ENCODE assay signal across 32 cellular contexts in genomic region chr19:50827476-50827875, GRCh38. TPM values are rescaled to one million over a fixed set of nuclear protein-coding genes. Genes with fewer than 3 reads are reported as not detected.
DNase-seq lines count a peak whose midpoint lies in the region; ATAC-seq, FAIRE-seq and TF ChIP-seq lines count a peak whose summit lies in the region.
"Had no signal": no experiment of that assay in that cellular context is flagged by ENCODE, and none has a peak within 500 bp of the region (broad histone marks: within the 10 kb centered on the region; RNA-seq: fewer than 3 reads in every experiment).

No MANE protein-coding gene starts in this region.

- H3K4me3 ChIP-seq in kidney (ENCODE audit: low read length in 2 of 2), result no peak overlapping the region
- H3K4me3 ChIP-seq in neuronal stem cell (ENCODE audit: low read length in 2 of 2), result no peak overlapping the region
- H3K4me3 ChIP-seq: A549, BLaER1, GM12878 had no signal

- H3K36me3 Mint-ChIP-seq in chondrocyte (ENCODE audit: low read depth), result no peaks in the 10 kb centered on the region
- H3K36me3 Mint-ChIP-seq in stimulated activated naive B cell treated with anti-CD40 and anti-IgM and Interleukin-4, amounts not matched to agents 10 μg/mL and 1 μg/mL and 100 μg/mL, for 72 hours, result peaks cover 0 to 4% of the 10 kb centered on the region in 2 donors
- H3K36me3 Mint-ChIP-seq: CD14-positive monocyte; CD4-positive, alpha-beta memory T cell; CD4-positive, CD25-positive, alpha-beta regulatory T cell had no signal

- H2BK120ac ChIP-seq in neuronal stem cell (ENCODE audit: low read depth, low read length), result no peak overlapping the region

- ATAC-seq in stimulated activated naive B cell treated with anti-CD40 and anti-IgM and Interleukin-4, amounts not matched to agents 10 μg/mL and 1 μg/mL and 100 μg/mL, for 72 hours (replicated peaks), result no peak
- ATAC-seq in HG03196 (IDR thresholded peaks at IDR 0.05; ENCODE audit: unreplicated experiment), result no peak
- ATAC-seq: GM12878 had no signal

- in situ Hi-C loops in ACHN (cut with HindIII; ENCODE audit: low pct_ligation_motif_present, low pct_unique_long_range_greater_than_20kb, low sequenced_read_pairs), result no loop called here

- peaks cover 0 to 27% (median 5%) of the 10 kb centered on the region in 3 experiments for H3K27me3 ChIP-seq in neuronal stem cell (ENCODE audit: control insufficient read depth in 3 of 3, insufficient read depth in 3 of 3, low read depth in 1 of 3, low read length in 3 of 3)
- H3K27me3 ChIP-seq: BE2C, BLaER1 had no signal

- H2AFZ ChIP-seq in neuronal stem cell (ENCODE audit: low read length), result no peak overlapping the region

- H3K4ac ChIP-seq in neuronal stem cell (ENCODE audit: low read length), result peak overlapping the region; percentile 17

- H3K4me1 ChIP-seq in kidney (ENCODE audit: control insufficient read depth in 1 of 2, insufficient read depth in 1 of 2, low read depth in 1 of 2, low read length in 2 of 2), result peaks cover 0 to 7% of the 10 kb centered on the region in 2 donors
- H3K4me1 ChIP-seq in neuronal stem cell (ENCODE audit: control insufficient read depth in 2 of 2, insufficient read depth in 1 of 2, low read depth in 1 of 2, low read length in 2 of 2), result peaks cover 0 to 3% of the 10 kb centered on the region in 2 donors

- H3K36me3 ChIP-seq in kidney (ENCODE audit: control insufficient read depth in 1 of 2, insufficient read depth in 2 of 2, low read length in 2 of 2) (no peaks in the 10 kb centered on the region), neuronal stem cell (replicated peaks in 1 of 2; ENCODE audit: control insufficient read depth in 2 of 2, insufficient read depth in 2 of 2, low read length in 2 of 2) (no peaks in the 10 kb centered on the region)
- H3K36me3 ChIP-seq: BE2C, BLaER1 had no signal

- H3K4me2 ChIP-seq in neuronal stem cell (ENCODE audit: insufficient read depth, low read length, poor library complexity, severe bottlenecking), result no peak overlapping the region
- H3K4me2 ChIP-seq: A549, BLaER1 had no signal

- H3K9me3 Mint-ChIP-seq in chondrocyte (ENCODE audit: low read depth), result no peaks in the 10 kb centered on the region
- H3K9me3 Mint-ChIP-seq in stimulated activated naive B cell treated with anti-CD40 and anti-IgM and Interleukin-4, amounts not matched to agents 10 μg/mL and 1 μg/mL and 100 μg/mL, for 72 hours, result no peaks in the 10 kb centered on the region
- H3K9me3 Mint-ChIP-seq: CD8-positive, alpha-beta memory T cell had no signal

- no peak overlapping the region for H3K27ac Mint-ChIP-seq in chondrocyte (ENCODE audit: unreplicated experiment)
- peak overlapping the region; percentile 6 for H3K27ac Mint-ChIP-seq in stimulated activated naive B cell treated with anti-CD40 and anti-IgM and Interleukin-4, amounts not matched to agents 10 μg/mL and 1 μg/mL and 100 μg/mL, for 72 hours
- H3K27ac Mint-ChIP-seq: CD4-positive, alpha-beta memory T cell; CD4-positive, CD25-positive, alpha-beta regulatory T cell had no signal

- peak overlapping the region; percentile 67 for H3K18ac ChIP-seq in neuronal stem cell (ENCODE audit: low read length)

- H2BK12ac ChIP-seq in neuronal stem cell (ENCODE audit: low read length), result no peak overlapping the region

- H3K14ac ChIP-seq in neuronal stem cell (ENCODE audit: low read length), result no peak overlapping the region

- peaks cover 31% of the 10 kb centered on the region for H3K27me3 Mint-ChIP-seq in chondrocyte (ENCODE audit: low read depth)
- H3K27me3 Mint-ChIP-seq in stimulated activated naive B cell treated with anti-CD40 and anti-IgM and Interleukin-4, amounts not matched to agents 10 μg/mL and 1 μg/mL and 100 μg/mL, for 72 hours, result peaks cover 49 to 52% of the 10 kb centered on the region in 2 donors

- peak; percentile 65 for DNase-seq in chondrocyte (ENCODE audit: low spot score)
- DNase-seq in kidney, result peak; percentile 52
- DNase-seq in neuronal stem cell (ENCODE audit: low spot score), result no peak
- no peak for DNase-seq in stimulated activated naive B cell treated with anti-CD40 and anti-IgM and Interleukin-4, amounts not matched to agents 10 μg/mL and 1 μg/mL and 100 μg/mL, for 72 hours
- no peak for DNase-seq in hippocampal formation (lab: John Stamatoyannopoulos, UW)
- DNase-seq in ACHN, result no peak
- DNase-seq in HuH-7 (ENCODE audit: low spot score), result no peak
- DNase-seq: BE2C; C1 segment of cervical spinal cord; CD4-positive, CD25-positive, alpha-beta regulatory T cell; CD8-positive, alpha-beta memory T cell; COR-L47; DMS 273 treated with DMSO at 0.1 percent for 48 hours; DMS153; DMS53; DMS79; DND-41; EL; GDM1 had no signal

- no peak overlapping the region for H3K27ac ChIP-seq in kidney (ENCODE audit: low read depth in 2 of 2, low read length in 2 of 2)
- no peak overlapping the region for H3K27ac ChIP-seq in neuronal stem cell (replicated peaks; ENCODE audit: low read length)
- H3K27ac ChIP-seq: 22Rv1, A549, BLaER1 had no signal

- TF ChIP-seq CTCF in chondrocyte (IDR thresholded peaks at IDR 0.05) (no peak), kidney (IDR thresholded peaks at IDR 0.05; ENCODE audit: borderline replicate concordance, extremely low read depth, insufficient read depth) (no peak)

- H4K8ac ChIP-seq in neuronal stem cell (ENCODE audit: low read depth, low read length), result no peak overlapping the region

- H3K23ac ChIP-seq in neuronal stem cell (ENCODE audit: low read depth, low read length, poor library complexity), result peak overlapping the region; percentile 67

- no peaks in the 10 kb centered on the region for H3K9me3 ChIP-seq in kidney (ENCODE audit: control insufficient read depth in 1 of 2, low read length in 2 of 2)
- peaks cover 0 to 6% of the 10 kb centered on the region in 2 donors for H3K9me3 ChIP-seq in neuronal stem cell (replicated peaks in 1 of 2; ENCODE audit: control insufficient read depth in 2 of 2, insufficient read depth in 1 of 2, low read depth in 1 of 2, low read length in 2 of 2)
- H3K9me3 ChIP-seq: A549, BE2C had no signal

- no peak for FAIRE-seq in kidney (lab: Jason Lieb, UNC)
- FAIRE-seq: A549, GM12878, GM12892, GM19239 had no signal

- no peak overlapping the region for H2AK5ac ChIP-seq in neuronal stem cell (ENCODE audit: low read depth, low read length)

- H2BK5ac ChIP-seq in neuronal stem cell (ENCODE audit: low read length), result no peak overlapping the region

- WGBS in neuronal stem cell (ENCODE audit: extremely low coverage in 2 of 2, insufficient read length in 2 of 2, insufficient replicate concordance in 1 of 2), 2 donors, result no CpG with 5 or more reads among the region's 14 CpGs

- no peak overlapping the region for H3K9ac ChIP-seq in kidney (ENCODE audit: low read length in 2 of 2)
- H3K9ac ChIP-seq in neuronal stem cell (ENCODE audit: low read depth, low read length, poor library complexity), result no peak overlapping the region
- H3K9ac ChIP-seq: BLaER1 had no signal

- H4K91ac ChIP-seq in neuronal stem cell (ENCODE audit: low read depth, low read length, poor library complexity), result no peak overlapping the region

- H3K4me1 Mint-ChIP-seq in chondrocyte (ENCODE audit: low read depth), result no peaks in the 10 kb centered on the region
- peaks cover 4 to 8% of the 10 kb centered on the region in 2 donors for H3K4me1 Mint-ChIP-seq in stimulated activated naive B cell treated with anti-CD40 and anti-IgM and Interleukin-4, amounts not matched to agents 10 μg/mL and 1 μg/mL and 100 μg/mL, for 72 hours
- H3K4me1 Mint-ChIP-seq: CD14-positive monocyte; CD4-positive, alpha-beta memory T cell; CD4-positive, CD25-positive, alpha-beta regulatory T cell; CD8-positive, alpha-beta memory T cell had no signal

- H3K79me1 ChIP-seq in neuronal stem cell (ENCODE audit: low read depth, low read length), result no peaks in the 10 kb centered on the region

- intact Hi-C loops in kidney (cut with DNase I), result no loop called here

- H3K4me3 Mint-ChIP-seq in chondrocyte (ENCODE audit: unreplicated experiment), result no peak overlapping the region
- H3K4me3 Mint-ChIP-seq in stimulated activated naive B cell treated with anti-CD40 and anti-IgM and Interleukin-4, amounts not matched to agents 10 μg/mL and 1 μg/mL and 100 μg/mL, for 72 hours, result no peak overlapping the region
- H3K4me3 Mint-ChIP-seq: CD4-positive, alpha-beta memory T cell; CD4-positive, CD25-positive, alpha-beta regulatory T cell; CD8-positive, alpha-beta memory T cell had no signal

- H2BK15ac ChIP-seq in neuronal stem cell (ENCODE audit: low read length), result no peak overlapping the region

RNA-seq across cellular contexts. Expression of gene KLK1, which starts 3.9 kb away (rescaled TPM):
- not detected in 3 replicates for total RNA-seq in chondrocyte
- total RNA-seq in kidney, result 0.41 TPM
- polyA plus RNA-seq in kidney (ENCODE audit: insufficient read depth, low read depth, low replicate concordance), result 827 TPM
- polyA plus RNA-seq in neuronal stem cell (2013, experiment 1 of 2), result not detected
- not detected for polyA plus RNA-seq in neuronal stem cell (2013, experiment 2 of 2)
- total RNA-seq: A172; CD4-positive, alpha-beta memory T cell; Daoy; G401 had no signal
- polyA plus RNA-seq: AG04450; CD4-positive, alpha-beta memory T cell; CD8-positive, alpha-beta memory T cell had no signal

RNA-seq across cellular contexts. Expression of gene KLK15, which starts 5.9 kb away (rescaled TPM):
- total RNA-seq in chondrocyte, result not detected in 3 replicates
- not detected for total RNA-seq in kidney
- polyA plus RNA-seq in kidney (ENCODE audit: insufficient read depth, low read depth, low replicate concordance), result 2.7 TPM
- polyA plus RNA-seq in neuronal stem cell (2013, experiment 1 of 2), result not detected
- polyA plus RNA-seq in neuronal stem cell (2013, experiment 2 of 2), result not detected
- total RNA-seq: A172; CD4-positive, alpha-beta memory T cell; CD4-positive, CD25-positive, alpha-beta regulatory T cell; CD8-positive, alpha-beta memory T cell; Daoy; G401; GM12878 had no signal
- polyA plus RNA-seq: A549; AG04450; CD14-positive monocyte; CD4-positive, alpha-beta memory T cell; CD4-positive, CD25-positive, alpha-beta regulatory T cell; CD8-positive, alpha-beta memory T cell had no signal

RNA-seq across cellular contexts. Expression of gene KLK3, which starts 27.2 kb away (rescaled TPM):
- not detected in 3 replicates for total RNA-seq in chondrocyte
- total RNA-seq in kidney, result not detected
- 1.6 TPM for polyA plus RNA-seq in kidney (ENCODE audit: insufficient read depth, low read depth, low replicate concordance)
- not detected for polyA plus RNA-seq in neuronal stem cell (2013, experiment 1 of 2)
- not detected for polyA plus RNA-seq in neuronal stem cell (2013, experiment 2 of 2)
- total RNA-seq: A172; CD4-positive, alpha-beta memory T cell; CD4-positive, CD25-positive, alpha-beta regulatory T cell; CD8-positive, alpha-beta memory T cell; Daoy; G401; GM12878 had no signal
- polyA plus RNA-seq: A549; AG04450; CD14-positive monocyte; CD4-positive, alpha-beta memory T cell; CD4-positive, CD25-positive, alpha-beta regulatory T cell; CD8-positive, alpha-beta memory T cell had no signal

RNA-seq across cellular contexts. Expression of gene ACP4, which starts 37.3 kb away (rescaled TPM):
- total RNA-seq in chondrocyte, result not detected in 3 replicates
- total RNA-seq in kidney, result not detected
- polyA plus RNA-seq in kidney (ENCODE audit: insufficient read depth, low read depth, low replicate concordance), result not detected
- polyA plus RNA-seq in neuronal stem cell (2013, experiment 1 of 2), result not detected
- not detected for polyA plus RNA-seq in neuronal stem cell (2013, experiment 2 of 2)
- total RNA-seq: A172; CD4-positive, alpha-beta memory T cell; CD4-positive, CD25-positive, alpha-beta regulatory T cell; CD8-positive, alpha-beta memory T cell; Daoy; G401; GM12878 had no signal
- polyA plus RNA-seq: A549; AG04450; CD14-positive monocyte; CD4-positive, alpha-beta memory T cell; CD4-positive, CD25-positive, alpha-beta regulatory T cell; CD8-positive, alpha-beta memory T cell; GM12878 had no signal

RNA-seq across cellular contexts. Expression of gene KLK2, which starts 45.8 kb away (rescaled TPM):
- total RNA-seq in chondrocyte (not detected in 3 replicates), kidney (not detected)
- not detected for polyA plus RNA-seq in kidney (ENCODE audit: insufficient read depth, low read depth, low replicate concordance)
- polyA plus RNA-seq in neuronal stem cell (2013, experiment 1 of 2), result 0.06 TPM
- 0.03 TPM for polyA plus RNA-seq in neuronal stem cell (2013, experiment 2 of 2)
- total RNA-seq: A172; CD4-positive, alpha-beta memory T cell; CD4-positive, CD25-positive, alpha-beta regulatory T cell; CD8-positive, alpha-beta memory T cell; G401 had no signal
- polyA plus RNA-seq: AG04450; CD14-positive monocyte; CD4-positive, alpha-beta memory T cell; CD4-positive, CD25-positive, alpha-beta regulatory T cell; CD8-positive, alpha-beta memory T cell had no signal

Comparison
In these comparisons a context has a peak if more than half of its experiments do, and no peak if none do; other contexts are left out.
1. DNase-seq: peak in chondrocyte (single experiment) and kidney (single experiment); none in neuronal stem cell (single experiment), stimulated activated naive B cell treated with anti-CD40 and anti-IgM and Interleukin-4, amounts not matched to agents 10 μg/mL and 1 μg/mL and 100 μg/mL, for 72 hours (single experiment), hippocampal formation (0 of 2), ACHN (single experiment) and HuH-7 (single experiment).